In genomic region chr3:89983449-89983848, GRCh38 we compare ENCODE assay signal across 29 cellular contexts.
"Had no signal": no experiment of that assay in that cellular context is flagged by ENCODE, and none has a peak within 500 bp of the region (broad histone marks: within the 10 kb centered on the region; RNA-seq: fewer than 3 reads in every experiment).

No MANE protein-coding gene starts in this region.

- H3K27me3 Mint-ChIP-seq: dendritic cell treated with granulocyte-macrophage colony-stimulating factor and Interleukin-4, amounts not matched to agents 40 ng/mL and 50 ng/mL, for 4 days; effector memory CD8-positive, alpha-beta T cell had no signal

- H3K9me3 ChIP-seq: colonic mucosa, esophagus squamous epithelium, gastrocnemius medialis, gastroesophageal sphincter had no signal

- H3K4me2 ChIP-seq: hepatocyte had no signal

- H3K4me1 Mint-ChIP-seq: endodermal cell had no signal

- DNase-seq: colonic mucosa; cortex of kidney; dermis blood vessel endothelial cell; dorsolateral prefrontal cortex; effector CD4-positive, alpha-beta T cell; effector CD8-positive, alpha-beta T cell; effector memory CD4-positive, alpha-beta T cell; effector memory CD8-positive, alpha-beta T cell; endodermal cell; erythroblast; esophagus squamous epithelium; foreskin fibroblast; foreskin melanocyte; gastrocnemius medialis; glutamatergic neuron; head of caudate nucleus; heart left ventricle; heart right ventricle had no signal

- H3K4me3 Mint-ChIP-seq: dendritic cell treated with granulocyte-macrophage colony-stimulating factor and Interleukin-4, amounts not matched to agents 40 ng/mL and 50 ng/mL, for 4 days; effector memory CD8-positive, alpha-beta T cell; endodermal cell had no signal

- FAIRE-seq: colon, endometrium, frontal cortex had no signal

- H3K4me3 ChIP-seq: colonic mucosa, coronary artery, dorsolateral prefrontal cortex, esophagus muscularis mucosa, esophagus squamous epithelium, gastrocnemius medialis, gastroesophageal sphincter, heart left ventricle, heart right ventricle, hepatocyte had no signal

- H3K79me2 ChIP-seq: hepatocyte had no signal

- ATAC-seq: effector memory CD8-positive, alpha-beta T cell; esophagus mucosa; foreskin keratinocyte; gastrocnemius medialis; gastroesophageal sphincter; heart left ventricle; heart right ventricle had no signal

- H3K27me3 ChIP-seq: colonic mucosa, dorsolateral prefrontal cortex, esophagus muscularis mucosa, esophagus squamous epithelium, foreskin keratinocyte, gastrocnemius medialis, gastroesophageal sphincter, heart left ventricle, heart right ventricle, hepatocyte had no signal

- H3K27ac Mint-ChIP-seq: dendritic cell treated with granulocyte-macrophage colony-stimulating factor and Interleukin-4, amounts not matched to agents 40 ng/mL and 50 ng/mL, for 4 days; effector memory CD8-positive, alpha-beta T cell; endodermal cell had no signal

- H3K36me3 ChIP-seq: colonic mucosa, esophagus muscularis mucosa, esophagus squamous epithelium, gastrocnemius medialis, gastroesophageal sphincter, heart left ventricle, heart right ventricle had no signal

- H3K4me1 ChIP-seq: colonic mucosa, esophagus muscularis mucosa, esophagus squamous epithelium, gastrocnemius medialis, gastroesophageal sphincter, heart left ventricle, heart right ventricle had no signal

- H2AFZ ChIP-seq: hepatocyte had no signal

- H3K27ac ChIP-seq: colonic mucosa, coronary artery, dorsolateral prefrontal cortex, epithelial cell of prostate, esophagus muscularis mucosa, esophagus squamous epithelium, foreskin keratinocyte, gastrocnemius medialis, gastroesophageal sphincter, heart left ventricle, heart right ventricle, hepatocyte had no signal
